1 cellular context compared by ENCODE assay signal in the genomic region with DNA sequence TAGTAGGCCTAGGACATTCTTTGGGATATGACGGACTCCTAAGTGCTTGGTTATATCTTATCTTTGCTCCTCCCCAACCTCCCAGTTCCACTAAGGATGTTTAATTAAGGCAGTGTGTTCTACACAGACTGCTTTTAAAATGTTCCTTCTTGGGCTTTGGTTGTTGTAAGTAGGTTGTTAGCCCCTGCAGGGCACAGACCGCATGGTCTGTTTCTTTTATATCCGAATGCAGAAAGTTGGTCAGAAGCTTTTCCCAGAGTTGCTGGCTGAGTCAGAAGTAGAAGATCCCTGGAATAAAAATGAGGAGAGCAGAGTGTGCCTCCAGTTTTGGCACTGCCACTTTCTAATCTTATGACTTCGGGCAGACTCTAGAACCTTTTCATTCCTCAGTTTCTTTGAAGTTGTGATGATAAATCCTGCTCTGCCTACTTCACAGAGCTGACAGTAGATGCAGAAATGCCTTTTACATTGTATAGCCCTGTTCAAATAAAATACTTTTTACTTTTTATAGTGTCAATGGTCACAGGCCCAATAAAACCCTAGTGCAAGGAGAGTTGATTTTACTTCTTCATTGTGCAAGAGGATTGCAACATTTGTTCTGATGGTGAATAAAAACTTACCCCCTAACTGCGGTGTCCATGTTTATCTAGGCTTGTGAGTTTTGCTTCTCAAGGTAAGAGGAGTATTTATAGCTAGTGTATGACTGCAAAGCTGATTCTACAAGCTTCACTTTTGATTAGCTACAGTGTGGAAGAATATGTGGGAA.
TF ChIP-seq lines count a peak whose summit lies in the region.

No MANE protein-coding gene starts in this region.

TF ChIP-seq in A549, 52 proteins besides CTCF, POLR2A, EP300 and RAD21 (continued from another document):
- TF ChIP-seq, protein P1, sequence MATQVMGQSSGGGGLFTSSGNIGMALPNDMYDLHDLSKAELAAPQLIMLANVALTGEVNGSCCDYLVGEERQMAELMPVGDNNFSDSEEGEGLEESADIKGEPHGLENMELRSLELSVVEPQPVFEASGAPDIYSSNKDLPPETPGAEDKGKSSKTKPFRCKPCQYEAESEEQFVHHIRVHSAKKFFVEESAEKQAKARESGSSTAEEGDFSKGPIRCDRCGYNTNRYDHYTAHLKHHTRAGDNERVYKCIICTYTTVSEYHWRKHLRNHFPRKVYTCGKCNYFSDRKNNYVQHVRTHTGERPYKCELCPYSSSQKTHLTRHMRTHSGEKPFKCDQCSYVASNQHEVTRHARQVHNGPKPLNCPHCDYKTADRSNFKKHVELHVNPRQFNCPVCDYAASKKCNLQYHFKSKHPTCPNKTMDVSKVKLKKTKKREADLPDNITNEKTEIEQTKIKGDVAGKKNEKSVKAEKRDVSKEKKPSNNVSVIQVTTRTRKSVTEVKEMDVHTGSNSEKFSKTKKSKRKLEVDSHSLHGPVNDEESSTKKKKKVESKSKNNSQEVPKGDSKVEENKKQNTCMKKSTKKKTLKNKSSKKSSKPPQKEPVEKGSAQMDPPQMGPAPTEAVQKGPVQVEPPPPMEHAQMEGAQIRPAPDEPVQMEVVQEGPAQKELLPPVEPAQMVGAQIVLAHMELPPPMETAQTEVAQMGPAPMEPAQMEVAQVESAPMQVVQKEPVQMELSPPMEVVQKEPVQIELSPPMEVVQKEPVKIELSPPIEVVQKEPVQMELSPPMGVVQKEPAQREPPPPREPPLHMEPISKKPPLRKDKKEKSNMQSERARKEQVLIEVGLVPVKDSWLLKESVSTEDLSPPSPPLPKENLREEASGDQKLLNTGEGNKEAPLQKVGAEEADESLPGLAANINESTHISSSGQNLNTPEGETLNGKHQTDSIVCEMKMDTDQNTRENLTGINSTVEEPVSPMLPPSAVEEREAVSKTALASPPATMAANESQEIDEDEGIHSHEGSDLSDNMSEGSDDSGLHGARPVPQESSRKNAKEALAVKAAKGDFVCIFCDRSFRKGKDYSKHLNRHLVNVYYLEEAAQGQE (IDR thresholded peaks at IDR 0.05): no peak
- TF ChIP-seq, protein P2, sequence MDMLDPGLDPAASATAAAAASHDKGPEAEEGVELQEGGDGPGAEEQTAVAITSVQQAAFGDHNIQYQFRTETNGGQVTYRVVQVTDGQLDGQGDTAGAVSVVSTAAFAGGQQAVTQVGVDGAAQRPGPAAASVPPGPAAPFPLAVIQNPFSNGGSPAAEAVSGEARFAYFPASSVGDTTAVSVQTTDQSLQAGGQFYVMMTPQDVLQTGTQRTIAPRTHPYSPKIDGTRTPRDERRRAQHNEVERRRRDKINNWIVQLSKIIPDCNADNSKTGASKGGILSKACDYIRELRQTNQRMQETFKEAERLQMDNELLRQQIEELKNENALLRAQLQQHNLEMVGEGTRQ (IDR thresholded peaks at IDR 0.05): no peak
- TF ChIP-seq, protein P3, sequence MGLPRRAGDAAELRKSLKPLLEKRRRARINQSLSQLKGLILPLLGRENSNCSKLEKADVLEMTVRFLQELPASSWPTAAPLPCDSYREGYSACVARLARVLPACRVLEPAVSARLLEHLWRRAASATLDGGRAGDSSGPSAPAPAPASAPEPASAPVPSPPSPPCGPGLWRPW (IDR thresholded peaks at IDR 0.05): peak; percentile 63; the same call in 1 of the 2 replicates
- TF ChIP-seq RCOR1 (IDR thresholded peaks at IDR 0.05; ENCODE audit: low read depth, low read length): no peak
